In the genomic region with DNA sequence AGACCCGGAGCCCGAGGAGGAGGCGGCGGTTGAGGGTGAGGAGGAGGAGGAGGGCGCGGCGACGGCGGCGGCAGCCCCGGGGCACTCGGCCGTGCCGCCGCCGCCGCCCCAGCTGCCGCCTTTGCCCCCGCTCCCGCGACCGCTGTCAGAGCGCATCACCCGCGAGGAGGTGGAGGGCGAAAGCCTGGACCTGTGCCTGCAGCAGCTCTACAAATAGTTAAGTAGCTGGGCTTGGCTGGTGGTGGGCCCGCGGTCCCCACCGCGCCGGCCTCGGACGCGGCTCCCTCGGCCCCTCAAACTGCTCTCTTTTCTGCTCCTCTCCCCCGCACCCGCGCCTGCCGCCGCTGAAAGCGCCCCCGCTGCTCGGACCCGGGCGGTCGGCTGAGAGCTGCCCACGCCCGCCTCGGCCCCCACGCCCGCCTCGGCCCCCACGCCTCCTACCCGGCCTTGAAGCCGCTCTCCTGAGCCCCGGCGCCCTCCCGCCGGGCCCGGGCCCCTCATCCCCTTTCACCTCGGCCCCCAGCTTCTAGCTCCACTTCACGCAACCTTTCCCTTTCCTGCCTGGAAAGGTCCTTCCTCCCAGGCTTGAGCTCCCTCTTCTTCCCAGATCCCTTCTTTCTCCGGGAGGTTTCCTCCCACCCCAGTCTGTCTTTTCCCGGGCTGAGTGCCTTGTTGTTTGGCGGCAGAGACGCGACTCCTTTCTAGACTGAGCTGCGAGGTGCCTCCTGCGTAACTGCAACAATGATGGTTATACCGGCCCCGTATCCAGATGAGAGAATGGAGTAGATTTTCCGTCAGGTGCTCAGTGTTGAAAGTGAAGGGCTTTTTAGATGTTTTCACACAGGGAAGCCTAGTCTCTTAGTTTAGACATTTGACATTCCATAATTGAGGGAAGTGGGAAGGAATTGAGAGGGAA, we compare ENCODE assay signal across 8 cellular contexts. TPM values are rescaled to one million over a fixed set of nuclear protein-coding genes. Genes with fewer than 3 reads are reported as not detected.
DNase-seq lines count a peak whose midpoint lies in the region; ATAC-seq, FAIRE-seq and TF ChIP-seq lines count a peak whose summit lies in the region.

No MANE protein-coding gene starts in this region.

- no peaks in the 10 kb centered on the region for H3K36me3 Mint-ChIP-seq in memory B cell

- ATAC-seq in memory B cell (ENCODE audit: low read depth) (peak; percentile 52), GM19324 (IDR thresholded peaks at IDR 0.05; ENCODE audit: low FRiP score, unreplicated experiment) (no peak)

- peak overlapping the region; percentile 88 for H3K4me3 Mint-ChIP-seq in memory B cell

- no peak overlapping the region for H3K9ac ChIP-seq in SK-N-SH
- H3K9ac ChIP-seq in duodenal mucosa (ENCODE audit: low read depth in 1 of 2, low read length in 2 of 2) = no peak overlapping the region

- no peak for FAIRE-seq in H54 (lab: Jason Lieb, UNC)

- no peak for TF ChIP-seq CTCF in SK-N-SH (IDR thresholded peaks at IDR 0.05)

- DNase-seq in Ammon's horn (ENCODE audit: low spot score) = peak; percentile 22
- peak; percentile 40 for DNase-seq in H54 (ENCODE audit: insufficient read length, low spot score)
- DNase-seq in SK-N-SH = peak; percentile 83
- peak in 1 of 2 donors; percentile 22 for DNase-seq in memory B cell (ENCODE audit: low spot score in 2 of 2)
- no peak for DNase-seq in putamen (ENCODE audit: low spot score)

- no peaks in the 10 kb centered on the region for H3K79me2 ChIP-seq in SK-N-SH (ENCODE audit: insufficient read depth)

- H3K9me2 ChIP-seq in SK-N-SH = no peaks in the 10 kb centered on the region

- peak overlapping the region; percentile 29 for H3K27ac Mint-ChIP-seq in memory B cell

- peak overlapping the region in 1 of 2 experiments; percentile 81; a peak in 2 of 4 replicates for H3K27ac ChIP-seq in SK-N-SH (ENCODE audit: low read depth in 2 of 2, low read length in 1 of 2)
- no peak overlapping the region for H3K27ac ChIP-seq in duodenal mucosa (ENCODE audit: low read depth, low read length)
- H3K27ac ChIP-seq in thymus (ENCODE audit: low read depth) = no peak overlapping the region

- TF ChIP-seq RAD21 in SK-N-SH (IDR thresholded peaks at IDR 0.05; ENCODE audit: low read length) = no peak

- H4K20me1 ChIP-seq in SK-N-SH (ENCODE audit: insufficient read depth) = no peaks in the 10 kb centered on the region

- H3K4me2 ChIP-seq in SK-N-SH = peak overlapping the region; percentile 96

- peaks cover 13% of the 10 kb centered on the region for H3K27me3 Mint-ChIP-seq in memory B cell

- no peak for TF ChIP-seq POLR2A in H54 (IDR thresholded peaks at IDR 0.05; ENCODE audit: low read depth, low read length)

- peaks cover 12% of the 10 kb centered on the region for H3K4me1 Mint-ChIP-seq in memory B cell

- H2AFZ ChIP-seq in SK-N-SH (ENCODE audit: low read depth) = peak overlapping the region; percentile 78; the same call in 1 of the 2 replicates

- H3F3A ChIP-seq in SK-N-SH (replicated peaks; ENCODE audit: insufficient read depth) = peaks cover 7% of the 10 kb centered on the region

- H3K4me3 ChIP-seq in SK-N-SH (ENCODE audit: low read depth in 2 of 2, low read length in 1 of 2) (peak overlapping the region; percentile 74 to 78), duodenal mucosa (ENCODE audit: low read depth in 1 of 2, low read length in 2 of 2) (peak overlapping the region; percentile 73), thymus (ENCODE audit: low read length) (peak overlapping the region; percentile 62)

- 9% methylated on average over 30 of the region's 72 CpGs for WGBS in SK-N-SH (ENCODE audit: low lambda C conversion rate)
- WGBS in thymus = 2% methylated on average over 72 of the region's 72 CpGs

- CTCF ChIA-PET in SK-N-SH (lab: Yijun Ruan, JAX) = interaction anchor here (0.7 to 3.7 kb wide), 12 partner anchors 9 to 1759 kb away, joined by 3 to 22 read pairs (median 4); no protein-coding TSS in a partner anchor

- peaks cover 24% of the 10 kb centered on the region for H3K27me3 ChIP-seq in SK-N-SH (ENCODE audit: insufficient read depth)
- H3K27me3 ChIP-seq in duodenal mucosa (ENCODE audit: control insufficient read depth in 1 of 2, insufficient read depth in 2 of 2, low read length in 2 of 2) = peaks cover 42 to 45% of the 10 kb centered on the region in 2 donors
- peaks cover 16% of the 10 kb centered on the region for H3K27me3 ChIP-seq in thymus (ENCODE audit: control insufficient read depth, insufficient read depth)

- no peak for TF ChIP-seq EP300 in SK-N-SH (IDR thresholded peaks at IDR 0.05; ENCODE audit: borderline replicate concordance in 1 of 2, low read depth in 1 of 2, low read length in 1 of 2)

- H3K9me3 ChIP-seq in SK-N-SH (no peaks in the 10 kb centered on the region), duodenal mucosa (ENCODE audit: control insufficient read depth in 1 of 2, low read length in 2 of 2) (no peaks in the 10 kb centered on the region), thymus (ENCODE audit: control insufficient read depth) (no peaks in the 10 kb centered on the region)

- H3K9me3 Mint-ChIP-seq in memory B cell = no peaks in the 10 kb centered on the region

- POLR2A ChIA-PET in SK-N-SH (lab: Yijun Ruan, JAX) = interaction anchor here (0.6 to 1.4 kb wide), 9 partner anchors 9 to 248 kb away, joined by 3 to 6 read pairs (median 4); no protein-coding TSS in a partner anchor

- H3K4me1 ChIP-seq in SK-N-SH (ENCODE audit: control insufficient read depth in 1 of 2, insufficient read depth in 2 of 2, low read depth in 1 of 2, low read length in 1 of 2) = peaks cover 0 to 11% of the 10 kb centered on the region in 2 experiments; a peak in 2 of 4 replicates
- H3K4me1 ChIP-seq in duodenal mucosa (ENCODE audit: control insufficient read depth in 1 of 2, insufficient read depth in 2 of 2, low read length in 2 of 2) = peaks cover 8 to 10% of the 10 kb centered on the region in 2 donors
- peaks cover 16% of the 10 kb centered on the region for H3K4me1 ChIP-seq in thymus (ENCODE audit: control insufficient read depth, insufficient read depth, low read length)

- H3K36me3 ChIP-seq in SK-N-SH (replicated peaks in 1 of 2; ENCODE audit: control insufficient read depth in 1 of 2, insufficient read depth in 2 of 2, low read length in 1 of 2) (no peaks in the 10 kb centered on the region), duodenal mucosa (ENCODE audit: control insufficient read depth in 1 of 2, insufficient read depth in 2 of 2, low read length in 2 of 2) (no peaks in the 10 kb centered on the region), thymus (ENCODE audit: control insufficient read depth, insufficient read depth) (no peaks in the 10 kb centered on the region)

TF ChIP-seq in SK-N-SH, 30 proteins besides CTCF, POLR2A, EP300 and RAD21:
- TF ChIP-seq EZH2phosphoT487 (IDR thresholded peaks at IDR 0.05; ENCODE audit: borderline replicate concordance, low read depth) = peak; percentile 31; the same call in 1 of the 2 replicates
- TF ChIP-seq MXI1 (IDR thresholded peaks at IDR 0.05; ENCODE audit: low read depth, low read length) = peak; percentile 4
- TF ChIP-seq JUND (IDR thresholded peaks at IDR 0.05) = no peak
- no peak for TF ChIP-seq RFX5 (IDR thresholded peaks at IDR 0.05; ENCODE audit: low read length)
- no peak for TF ChIP-seq TCF12 (IDR thresholded peaks at IDR 0.05)
- no peak for TF ChIP-seq GABPA (IDR thresholded peaks at IDR 0.05; ENCODE audit: low read depth)
- no peak for TF ChIP-seq SIN3A (IDR thresholded peaks at IDR 0.05; ENCODE audit: borderline replicate concordance, low read depth, low read length)

RNA-seq across cellular contexts. Expression of gene PPM1E, which starts 0.8 kb away (rescaled TPM):
- polyA plus RNA-seq in SK-N-SH (2012; rRNA removed) (0.08 and 0.34 TPM in 2 replicates), thymus (0.30 TPM)
- 0.40 and 0.64 TPM in 2 replicates for polyA plus RNA-seq in SK-N-SH (2012; cell fraction: cytosol; rRNA removed)
- 0.15 TPM in 2 replicates for polyA plus RNA-seq in SK-N-SH (2012; cell fraction: nucleus; rRNA removed)
